ENCODE assay signal across 8 cellular contexts in genomic region chr1:95072532-95073419, GRCh38. TPM values are rescaled to one million over a fixed set of nuclear protein-coding genes. Genes with fewer than 3 reads are reported as not detected.
DNase-seq lines count a peak whose midpoint lies in the region; ATAC-seq and TF ChIP-seq lines count a peak whose summit lies in the region.

ALG14 (minus strand) TSS chr1:95072951; CDS start chr1:95072898, 53 bp downstream.

- POLR2A ChIA-PET in activated naive CD8-positive, alpha-beta T cell treated with anti-CD3 and anti-CD28 coated beads, Interleukin-2, amount 10 ng/mL, durations not matched to agents 7 days and 5 days (lab: Charles Lee) = interaction anchor here (2.6 kb wide), 1 partner anchor 161 kb away, joined by 17 read pairs; the partner anchor contains the start of gene RWDD3

- ATAC-seq in HG02678 (IDR thresholded peaks at IDR 0.05; ENCODE audit: unreplicated experiment) (peak; percentile 97), Right ventricle myocardium inferior (peak; percentile 99)
- peak; percentile 96 for ATAC-seq in activated naive CD8-positive, alpha-beta T cell treated with anti-CD3 and anti-CD28 coated beads, Interleukin-2, amount 10 ng/mL, durations not matched to agents 7 days and 5 days (ENCODE audit: low read depth)

- H3K27me3 ChIP-seq in thymus (ENCODE audit: control insufficient read depth, insufficient read depth) = no peaks in the 10 kb centered on the region

- WGBS in thymus = under 1% methylated on average over 53 of the region's 53 CpGs

- peak within 1 kb of the TSS; percentile 91 for H3K27ac Mint-ChIP-seq in activated naive CD8-positive, alpha-beta T cell treated with anti-CD3 and anti-CD28 coated beads, Interleukin-2, amount 10 ng/mL, durations not matched to agents 7 days and 5 days
- H3K27ac Mint-ChIP-seq in osteocyte (ENCODE audit: unreplicated experiment) = peak within 1 kb of the TSS; percentile 99

- H3K36me3 Mint-ChIP-seq in activated naive CD8-positive, alpha-beta T cell treated with anti-CD3 and anti-CD28 coated beads, Interleukin-2, amount 10 ng/mL, durations not matched to agents 7 days and 5 days = peaks cover 2% of the 10 kb centered on the region
- peaks cover 2% of the 10 kb centered on the region for H3K36me3 Mint-ChIP-seq in osteocyte (ENCODE audit: unreplicated experiment)

- H3K4me3 Mint-ChIP-seq in activated naive CD8-positive, alpha-beta T cell treated with anti-CD3 and anti-CD28 coated beads, Interleukin-2, amount 10 ng/mL, durations not matched to agents 7 days and 5 days = peak within 1 kb of the TSS; percentile 90
- H3K4me3 Mint-ChIP-seq in osteocyte (ENCODE audit: unreplicated experiment) = peak within 1 kb of the TSS; percentile 94

- DNase-seq in NCI-H1105 treated with DMSO at 0.1 percent for 48 hours (lab: John Stamatoyannopoulos, UW) = peak; percentile 95
- DNase-seq in SKM-1 treated with dmso at 0.1 percent for 144 hours (lab: John Stamatoyannopoulos, UW; ENCODE audit: unreplicated experiment) = peak; percentile 88
- DNase-seq in activated naive CD8-positive, alpha-beta T cell treated with anti-CD3 and anti-CD28 coated beads, Interleukin-2, amount 10 ng/mL, durations not matched to agents 7 days and 5 days = peak; percentile 89
- peak; percentile 95 for DNase-seq in Right ventricle myocardium inferior (ENCODE audit: missing footprints)
- DNase-seq in osteocyte (ENCODE audit: extremely low spot score, unreplicated experiment) = peak; percentile 96

- H3K4me1 ChIP-seq in thymus (ENCODE audit: control insufficient read depth, insufficient read depth, low read length) = peaks cover 6% of the 10 kb centered on the region

- intact Hi-C loops in Right ventricle myocardium inferior (cut with DNase I) = loop anchor here (1.0 to 2.0 kb wide), 2 partner anchors 44 to 161 kb away; partner anchors contain the start of gene TLCD4

- TF ChIP-seq CTCF in osteocyte (IDR thresholded peaks at IDR 0.05) = no peak

- H3K27ac ChIP-seq in thymus (ENCODE audit: low read depth) = peak within 1 kb of the TSS; percentile 93

- H3K36me3 ChIP-seq in thymus (ENCODE audit: control insufficient read depth, insufficient read depth) = no peaks in the 10 kb centered on the region

- H3K9me3 Mint-ChIP-seq in activated naive CD8-positive, alpha-beta T cell treated with anti-CD3 and anti-CD28 coated beads, Interleukin-2, amount 10 ng/mL, durations not matched to agents 7 days and 5 days = no peaks in the 10 kb centered on the region
- no peaks in the 10 kb centered on the region for H3K9me3 Mint-ChIP-seq in osteocyte (ENCODE audit: unreplicated experiment)

- H3K4me1 Mint-ChIP-seq in activated naive CD8-positive, alpha-beta T cell treated with anti-CD3 and anti-CD28 coated beads, Interleukin-2, amount 10 ng/mL, durations not matched to agents 7 days and 5 days = peaks cover 14% of the 10 kb centered on the region
- H3K4me1 Mint-ChIP-seq in osteocyte (ENCODE audit: unreplicated experiment) = peaks cover 14% of the 10 kb centered on the region

- peak within 1 kb of the TSS; percentile 98 for H3K4me3 ChIP-seq in thymus (ENCODE audit: low read length)

- H3K27me3 Mint-ChIP-seq in activated naive CD8-positive, alpha-beta T cell treated with anti-CD3 and anti-CD28 coated beads, Interleukin-2, amount 10 ng/mL, durations not matched to agents 7 days and 5 days = peaks cover 3% of the 10 kb centered on the region
- peaks cover 8% of the 10 kb centered on the region for H3K27me3 Mint-ChIP-seq in osteocyte (ENCODE audit: unreplicated experiment)

- TF ChIP-seq POLR2A in GM10847 (IDR thresholded peaks at IDR 0.05; ENCODE audit: extremely low read depth, insufficient read length) = peak; percentile 35

- no peaks in the 10 kb centered on the region for H3K9me3 ChIP-seq in thymus (ENCODE audit: control insufficient read depth)

RNA-seq across cellular contexts. Expression of gene ALG14, which starts in this region (rescaled TPM):
- 1 to 10 TPM; 1.8 to 2.1 TPM for total RNA-seq in activated naive CD8-positive, alpha-beta T cell treated with anti-CD3 and anti-CD28 coated beads, Interleukin-2, amount 10 ng/mL, durations not matched to agents 7 days and 5 days
- total RNA-seq in Right ventricle myocardium inferior (2.0 TPM), osteocyte (5.5 and 6.0 TPM in 2 replicates)
- 1.3 TPM for polyA plus RNA-seq in thymus

Comparison
In these comparisons a context has a peak if more than half of its experiments do, and no peak if none do; other contexts are left out.
1. Peak in every context shown above with its lines: DNase-seq, ATAC-seq, H3K4me3 ChIP-seq and H3K27ac ChIP-seq.